ENCODE assay signal across 18 cellular contexts in the genomic region with DNA sequence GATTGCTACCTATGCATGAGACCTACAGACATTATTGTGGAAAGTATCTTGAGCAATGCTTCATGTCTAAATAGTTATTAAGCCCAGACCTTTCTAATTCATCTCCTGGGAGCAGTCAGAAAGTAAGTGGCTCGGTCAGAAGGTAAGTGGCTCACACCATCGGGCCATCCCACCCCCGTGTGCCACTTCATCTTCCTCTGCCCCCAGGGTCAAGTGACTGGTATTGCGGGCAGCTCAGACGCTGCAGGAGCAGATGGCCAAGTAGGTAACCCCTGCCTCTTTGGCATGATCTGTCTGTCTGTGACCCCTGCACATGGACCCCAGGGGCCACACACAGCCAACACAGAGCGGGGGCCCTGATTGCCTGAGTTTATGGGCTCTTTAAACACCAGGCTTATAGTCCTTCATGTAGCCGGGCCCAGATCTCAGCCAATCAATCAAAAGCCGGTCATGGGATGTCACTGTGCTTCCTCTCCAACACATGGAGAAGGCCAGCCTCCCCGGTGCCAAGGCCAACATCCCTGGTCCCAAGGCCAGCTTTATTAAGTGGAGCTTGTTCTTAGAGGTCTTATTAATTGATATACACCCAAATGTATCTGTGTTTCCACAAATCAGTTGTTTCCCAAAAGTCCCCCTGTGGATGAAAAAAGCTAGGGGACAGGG.
"Had no signal": no experiment of that assay in that cellular context is flagged by ENCODE, and none has a peak within 500 bp of the region (broad histone marks: within the 10 kb centered on the region; RNA-seq: fewer than 3 reads in every experiment).

No MANE protein-coding gene starts in this region.

- H3K4me3 Mint-ChIP-seq: activated naive CD8-positive, alpha-beta T cell treated with anti-CD3 and anti-CD28 coated beads, Interleukin-2, amount 50 U/mL, for 24 hours; activated T-helper 17 cell treated with anti-CD3 and anti-CD28 coated beads, Interleukin-2, amount 50 U/mL, for 72 hours; nephron; stimulated activated naive CD8-positive, alpha-beta T cell treated with anti-CD3 and anti-CD28 coated beads, Interleukin-15, Interleukin-2, amounts not matched to agents 100 ng/mL and 50 ng/mL, for 24 hours had no signal

- H3K4me1 Mint-ChIP-seq: activated T-helper 17 cell treated with anti-CD3 and anti-CD28 coated beads, Interleukin-2, amount 50 U/mL, for 72 hours had no signal

- H3K27me3 ChIP-seq: esophagus muscularis mucosa, suprapubic skin had no signal

- H3K9me3 ChIP-seq: esophagus muscularis mucosa, suprapubic skin had no signal

- H3K27ac Mint-ChIP-seq: activated naive CD8-positive, alpha-beta T cell treated with anti-CD3 and anti-CD28 coated beads, Interleukin-2, amount 50 U/mL, for 24 hours; activated T-helper 17 cell treated with anti-CD3 and anti-CD28 coated beads, Interleukin-2, amount 50 U/mL, for 72 hours; stimulated activated naive CD8-positive, alpha-beta T cell treated with anti-CD3 and anti-CD28 coated beads, Interleukin-15, Interleukin-2, amounts not matched to agents 100 ng/mL and 50 ng/mL, for 24 hours had no signal

- H3K9me3 Mint-ChIP-seq: activated naive CD8-positive, alpha-beta T cell treated with anti-CD3 and anti-CD28 coated beads, Interleukin-2, amount 50 U/mL, for 24 hours; activated T-helper 17 cell treated with anti-CD3 and anti-CD28 coated beads, Interleukin-2, amount 50 U/mL, for 72 hours; nephron; stimulated activated naive CD8-positive, alpha-beta T cell treated with anti-CD3 and anti-CD28 coated beads, Interleukin-15, Interleukin-2, amounts not matched to agents 100 ng/mL and 50 ng/mL, for 24 hours had no signal

- H3K27me3 Mint-ChIP-seq: stimulated activated naive CD8-positive, alpha-beta T cell treated with anti-CD3 and anti-CD28 coated beads, Interleukin-15, Interleukin-2, amounts not matched to agents 100 ng/mL and 50 ng/mL, for 24 hours had no signal

- H3K27ac ChIP-seq: esophagus muscularis mucosa, suprapubic skin had no signal

- H3K36me3 ChIP-seq: esophagus muscularis mucosa, suprapubic skin had no signal

- FAIRE-seq: astrocyte, bronchial epithelial cell had no signal

- DNase-seq: activated CD4-positive, alpha-beta T cell treated with anti-CD3 and anti-CD28 coated beads, Interleukin-2, amount 50 U/mL, for 4 hours; activated naive CD4-positive, alpha-beta T cell treated with Interleukin-2 at 50 U/mL for 16 hours; activated naive CD8-positive, alpha-beta T cell treated with anti-CD3 and anti-CD28 coated beads, Interleukin-2, amount 50 U/mL, for 24 hours; hippocampal formation; kidney glomerular epithelial cell; occipital lobe; right cardiac atrium; T-helper 9 cell; trophoblast cell had no signal

- H3K4me3 ChIP-seq: smooth muscle cell, suprapubic skin had no signal

- ATAC-seq: activated CD4-positive, CD25-positive, alpha-beta regulatory T cell treated with anti-CD3 and anti-CD28 coated beads, Interleukin-2, amount 50 U/mL, for 24 hours; activated naive CD8-positive, alpha-beta T cell treated with anti-CD3 and anti-CD28 coated beads, Interleukin-2, amount 50 U/mL, for 24 hours; activated T-helper 17 cell treated with anti-CD3 and anti-CD28 coated beads, Interleukin-2, amount 50 U/mL, for 72 hours had no signal
